9 cellular contexts compared by ENCODE assay signal in the genomic region with DNA sequence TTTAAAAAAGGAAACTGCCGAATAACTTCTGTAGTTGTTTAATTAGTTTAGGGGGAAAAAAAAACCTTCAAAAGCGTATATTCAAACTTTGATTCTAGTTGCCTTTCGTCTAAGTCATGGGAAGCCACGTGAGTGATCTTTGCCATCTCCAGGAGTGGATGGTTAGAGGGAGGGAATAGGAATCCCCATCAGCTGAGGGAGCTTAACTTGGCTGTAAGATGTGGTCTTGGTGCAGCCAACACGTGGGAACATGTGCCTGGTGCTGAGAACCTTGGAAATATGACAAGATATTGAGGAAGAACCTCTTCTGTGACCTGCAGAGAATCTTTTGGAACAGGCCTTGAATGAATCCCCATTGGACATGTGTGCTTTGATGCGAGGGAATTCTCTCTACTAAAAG. TPM values are rescaled to one million over a fixed set of nuclear protein-coding genes. Genes with fewer than 3 reads are reported as not detected.
DNase-seq lines count a peak whose midpoint lies in the region; TF ChIP-seq lines count a peak whose summit lies in the region.
"Had no signal": no experiment of that assay in that cellular context is flagged by ENCODE, and none has a peak within 500 bp of the region (broad histone marks: within the 10 kb centered on the region; RNA-seq: fewer than 3 reads in every experiment).

No MANE protein-coding gene starts in this region.

- no peak overlapping the region for H3K27ac ChIP-seq in KMS-11
- peak overlapping the region; percentile 4 to 98 (median 95) for H3K27ac ChIP-seq in stomach

- no peaks in the 10 kb centered on the region for H4K20me1 ChIP-seq in KMS-11 (ENCODE audit: insufficient read depth)

- TF ChIP-seq CTCF in KMS-11 (conservative IDR thresholded peaks at IDR 0.05; ENCODE audit: low read depth, low read length) (no peak), chondrocyte (IDR thresholded peaks at IDR 0.05) (no peak), mesothelial cell of epicardium (IDR thresholded peaks at IDR 0.05; ENCODE audit: unreplicated experiment) (no peak), stomach (IDR thresholded peaks at IDR 0.05) (no peak)

- WGBS in stomach, 5 donors = 32 to 51% (median 39%) methylated on average over 6 of the region's 6 CpGs

- H3K27me3 Mint-ChIP-seq in chondrocyte (ENCODE audit: low read depth) = no peaks in the 10 kb centered on the region
- no peaks in the 10 kb centered on the region for H3K27me3 Mint-ChIP-seq in mesothelial cell of epicardium (ENCODE audit: low read depth)

- no peak for TF ChIP-seq EP300 in stomach (IDR thresholded peaks at IDR 0.05)

- no peak for DNase-seq in chondrocyte (ENCODE audit: low spot score)
- DNase-seq in mesothelial cell of epicardium (ENCODE audit: low spot score in 2 of 2, unreplicated experiment in 2 of 2) = no peak
- no peak for DNase-seq in stomach
- no peak for DNase-seq in posterior cingulate gyrus
- no peak for DNase-seq in glomerular visceral epithelial cell (ENCODE audit: extremely low spot score)
- no peak for DNase-seq in A172 (ENCODE audit: low spot score)
- DNase-seq: activated gamma-delta T cell; effector CD8-positive, alpha-beta T cell had no signal

- no peaks in the 10 kb centered on the region for H3K79me2 ChIP-seq in KMS-11 (ENCODE audit: insufficient read depth, low read depth)

- intact Hi-C loops in stomach (cut with DNase I; ENCODE audit: low total_unique reads) = no loop called here
- intact Hi-C loops in posterior cingulate gyrus (cut with DNase I) = no loop called here

- H3K9ac ChIP-seq in KMS-11 = no peak overlapping the region

- H3K4me3 ChIP-seq in KMS-11 (IDR thresholded peaks at IDR 0.05; ENCODE audit: insufficient read depth, low read depth, low read length) = no peak overlapping the region
- peak overlapping the region in 3 of 4 donors; percentile 85 to 86 (median 86) for H3K4me3 ChIP-seq in stomach

- H3K36me3 Mint-ChIP-seq in chondrocyte (ENCODE audit: low read depth) (no peaks in the 10 kb centered on the region), mesothelial cell of epicardium (no peaks in the 10 kb centered on the region)

- TF ChIP-seq POLR2A in stomach (IDR thresholded peaks at IDR 0.05) = no peak

- H3K9me3 ChIP-seq in stomach = no peaks in the 10 kb centered on the region

- H3K36me3 ChIP-seq in KMS-11 (ENCODE audit: insufficient read depth) = no peaks in the 10 kb centered on the region
- H3K36me3 ChIP-seq in stomach = peaks cover 0 to 12% (median 2%) of the 10 kb centered on the region in 4 donors

- no peak overlapping the region for H2AFZ ChIP-seq in KMS-11 (ENCODE audit: low read depth)

- H3K4me1 ChIP-seq in KMS-11 (ENCODE audit: low read depth, poor library complexity, severe bottlenecking) = peaks cover 15% of the 10 kb centered on the region
- H3K4me1 ChIP-seq in stomach = peaks cover 37 to 72% (median 61%) of the 10 kb centered on the region in 4 donors

- H3K4me2 ChIP-seq in KMS-11 = peak overlapping the region; percentile 96; the same call in 1 of the 2 replicates

- H3K4me1 Mint-ChIP-seq in chondrocyte (ENCODE audit: low read depth) (peaks cover 40% of the 10 kb centered on the region), mesothelial cell of epicardium (peaks cover 19% of the 10 kb centered on the region)

- H3K9me3 Mint-ChIP-seq in chondrocyte (ENCODE audit: low read depth) (no peaks in the 10 kb centered on the region), mesothelial cell of epicardium (no peaks in the 10 kb centered on the region)

- H3K4me3 Mint-ChIP-seq in chondrocyte (ENCODE audit: unreplicated experiment) (peak overlapping the region; percentile 87), mesothelial cell of epicardium (peak overlapping the region; percentile 78)

- peak overlapping the region; percentile 37 for H3K27ac Mint-ChIP-seq in chondrocyte (ENCODE audit: unreplicated experiment)
- H3K27ac Mint-ChIP-seq in mesothelial cell of epicardium = no peak overlapping the region

- H3K27me3 ChIP-seq in KMS-11 (ENCODE audit: insufficient read depth, low read depth) (no peaks in the 10 kb centered on the region), stomach (peaks cover 0 to 20% (median 0%) of the 10 kb centered on the region in 3 donors)

RNA-seq across cellular contexts. Expression of gene BACE2, which starts 1.7 kb away (rescaled TPM):
- total RNA-seq in chondrocyte = 68.0 to 78.8 TPM (median 77.9 TPM) in 3 replicates
- total RNA-seq in mesothelial cell of epicardium = 29.8 to 31.3 TPM (median 30.6 TPM) in 3 replicates
- total RNA-seq in stomach = 100 to 1,000 TPM in 2 of 5 donors, 10 to 100 TPM in 2, 1 to 10 TPM in 1; 7.6 to 244 (median 83.0) TPM
- polyA plus RNA-seq in stomach = 10 to 100 TPM; 18.5 to 56.2 (median 36.2) TPM
- total RNA-seq in A172 (2014; rRNA removed; shearing (Covaris generic)) = 46.6 and 51.7 TPM in 2 replicates
